1 cellular context compared by ENCODE assay signal in the genomic region with DNA sequence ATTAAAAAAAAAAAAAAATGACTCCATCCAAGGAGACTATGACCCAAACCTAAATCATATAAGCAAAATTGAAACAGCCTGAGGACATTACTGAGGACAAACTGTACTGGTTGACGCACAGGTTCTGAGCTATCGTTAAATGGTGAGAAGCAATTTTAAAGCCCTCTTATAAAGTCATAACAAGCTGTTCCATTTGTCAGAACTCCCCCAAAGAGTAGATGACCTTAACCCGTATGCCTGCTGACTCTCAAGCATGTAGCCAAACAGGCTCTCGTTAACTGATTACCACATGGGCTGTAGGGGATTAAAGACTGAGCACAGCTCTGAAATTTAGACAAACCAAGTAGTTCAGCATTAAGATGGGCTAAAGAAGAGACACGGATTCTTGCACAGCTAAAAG.
TF ChIP-seq lines count a peak whose summit lies in the region.

No MANE protein-coding gene starts in this region.

TF ChIP-seq in HepG2, 621 proteins besides CTCF, POLR2A, EP300 and RAD21:
- no peak for TF ChIP-seq ZBTB20 (CRISPR knock-in tag; IDR thresholded peaks at IDR 0.05; ENCODE audit: borderline replicate concordance, low read depth)
- no peak for TF ChIP-seq TSC22D2 (CRISPR knock-in tag; IDR thresholded peaks at IDR 0.05; ENCODE audit: borderline replicate concordance)
- TF ChIP-seq ZSCAN20 (CRISPR knock-in tag; IDR thresholded peaks at IDR 0.05; ENCODE audit: borderline replicate concordance) = no peak
- TF ChIP-seq MED1 (CRISPR knock-in tag; IDR thresholded peaks at IDR 0.05) = no peak
- TF ChIP-seq, protein P1, sequence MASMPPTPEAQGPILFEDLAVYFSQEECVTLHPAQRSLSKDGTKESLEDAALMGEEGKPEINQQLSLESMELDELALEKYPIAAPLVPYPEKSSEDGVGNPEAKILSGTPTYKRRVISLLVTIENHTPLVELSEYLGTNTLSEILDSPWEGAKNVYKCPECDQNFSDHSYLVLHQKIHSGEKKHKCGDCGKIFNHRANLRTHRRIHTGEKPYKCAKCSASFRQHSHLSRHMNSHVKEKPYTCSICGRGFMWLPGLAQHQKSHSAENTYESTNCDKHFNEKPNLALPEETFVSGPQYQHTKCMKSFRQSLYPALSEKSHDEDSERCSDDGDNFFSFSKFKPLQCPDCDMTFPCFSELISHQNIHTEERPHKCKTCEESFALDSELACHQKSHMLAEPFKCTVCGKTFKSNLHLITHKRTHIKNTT (CRISPR knock-in tag; IDR thresholded peaks at IDR 0.05) = no peak
- TF ChIP-seq ZNF878 (CRISPR knock-in tag; IDR thresholded peaks at IDR 0.05) = no peak
- TF ChIP-seq TMF1 (CRISPR knock-in tag; IDR thresholded peaks at IDR 0.05; ENCODE audit: low read depth) = no peak
- TF ChIP-seq ZFP62 (CRISPR knock-in tag; IDR thresholded peaks at IDR 0.05) = no peak
- TF ChIP-seq BRD4 (CRISPR knock-in tag; IDR thresholded peaks at IDR 0.05) = no peak
- no peak for TF ChIP-seq ZSCAN25 (CRISPR knock-in tag; IDR thresholded peaks at IDR 0.05)
- TF ChIP-seq, protein P2, sequence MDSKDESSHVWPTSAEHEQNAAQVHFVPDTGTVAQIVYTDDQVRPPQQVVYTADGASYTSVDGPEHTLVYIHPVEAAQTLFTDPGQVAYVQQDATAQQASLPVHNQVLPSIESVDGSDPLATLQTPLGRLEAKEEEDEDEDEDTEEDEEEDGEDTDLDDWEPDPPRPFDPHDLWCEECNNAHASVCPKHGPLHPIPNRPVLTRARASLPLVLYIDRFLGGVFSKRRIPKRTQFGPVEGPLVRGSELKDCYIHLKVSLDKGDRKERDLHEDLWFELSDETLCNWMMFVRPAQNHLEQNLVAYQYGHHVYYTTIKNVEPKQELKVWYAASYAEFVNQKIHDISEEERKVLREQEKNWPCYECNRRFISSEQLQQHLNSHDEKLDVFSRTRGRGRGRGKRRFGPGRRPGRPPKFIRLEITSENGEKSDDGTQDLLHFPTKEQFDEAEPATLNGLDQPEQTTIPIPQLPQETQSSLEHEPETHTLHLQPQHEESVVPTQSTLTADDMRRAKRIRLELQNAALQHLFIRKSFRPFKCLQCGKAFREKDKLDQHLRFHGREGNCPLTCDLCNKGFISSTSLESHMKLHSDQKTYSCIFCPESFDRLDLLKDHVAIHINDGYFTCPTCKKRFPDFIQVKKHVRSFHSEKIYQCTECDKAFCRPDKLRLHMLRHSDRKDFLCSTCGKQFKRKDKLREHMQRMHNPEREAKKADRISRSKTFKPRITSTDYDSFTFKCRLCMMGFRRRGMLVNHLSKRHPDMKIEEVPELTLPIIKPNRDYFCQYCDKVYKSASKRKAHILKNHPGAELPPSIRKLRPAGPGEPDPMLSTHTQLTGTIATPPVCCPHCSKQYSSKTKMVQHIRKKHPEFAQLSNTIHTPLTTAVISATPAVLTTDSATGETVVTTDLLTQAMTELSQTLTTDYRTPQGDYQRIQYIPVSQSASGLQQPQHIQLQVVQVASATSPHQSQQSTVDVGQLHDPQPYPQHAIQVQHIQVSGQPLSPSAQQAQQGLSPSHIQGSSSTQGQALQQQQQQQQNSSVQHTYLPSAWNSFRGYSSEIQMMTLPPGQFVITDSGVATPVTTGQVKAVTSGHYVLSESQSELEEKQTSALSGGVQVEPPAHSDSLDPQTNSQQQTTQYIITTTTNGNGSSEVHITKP (CRISPR knock-in tag; IDR thresholded peaks at IDR 0.05; ENCODE audit: low read depth) = no peak
- TF ChIP-seq, protein P3, sequence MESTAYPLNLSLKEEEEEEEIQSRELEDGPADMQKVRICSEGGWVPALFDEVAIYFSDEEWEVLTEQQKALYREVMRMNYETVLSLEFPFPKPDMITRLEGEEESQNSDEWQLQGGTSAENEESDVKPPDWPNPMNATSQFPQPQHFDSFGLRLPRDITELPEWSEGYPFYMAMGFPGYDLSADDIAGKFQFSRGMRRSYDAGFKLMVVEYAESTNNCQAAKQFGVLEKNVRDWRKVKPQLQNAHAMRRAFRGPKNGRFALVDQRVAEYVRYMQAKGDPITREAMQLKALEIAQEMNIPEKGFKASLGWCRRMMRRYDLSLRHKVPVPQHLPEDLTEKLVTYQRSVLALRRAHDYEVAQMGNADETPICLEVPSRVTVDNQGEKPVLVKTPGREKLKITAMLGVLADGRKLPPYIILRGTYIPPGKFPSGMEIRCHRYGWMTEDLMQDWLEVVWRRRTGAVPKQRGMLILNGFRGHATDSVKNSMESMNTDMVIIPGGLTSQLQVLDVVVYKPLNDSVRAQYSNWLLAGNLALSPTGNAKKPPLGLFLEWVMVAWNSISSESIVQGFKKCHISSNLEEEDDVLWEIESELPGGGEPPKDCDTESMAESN (CRISPR knock-in tag; conservative IDR thresholded peaks at IDR 0.05) = no peak
- TF ChIP-seq NFE2L1 (CRISPR knock-in tag; IDR thresholded peaks at IDR 0.05; ENCODE audit: borderline replicate concordance) = no peak
- TF ChIP-seq KLF9 (CRISPR knock-in tag; IDR thresholded peaks at IDR 0.05; ENCODE audit: low read depth) = no peak
- no peak for TF ChIP-seq ZNF343 (CRISPR knock-in tag; IDR thresholded peaks at IDR 0.05)
- TF ChIP-seq ZNF773 (CRISPR knock-in tag; IDR thresholded peaks at IDR 0.05; ENCODE audit: borderline replicate concordance) = no peak
- no peak for TF ChIP-seq ZNF230 (CRISPR knock-in tag; IDR thresholded peaks at IDR 0.05)
- TF ChIP-seq ZNF761 (CRISPR knock-in tag; conservative IDR thresholded peaks at IDR 0.05) = no peak
- no peak for TF ChIP-seq ZNF251 (CRISPR knock-in tag; IDR thresholded peaks at IDR 0.05)
- TF ChIP-seq NKX3-1 (CRISPR knock-in tag; IDR thresholded peaks at IDR 0.05) = no peak
TF ChIP-seq in HepG2: peak in this region for 0.
